In the genomic region with DNA sequence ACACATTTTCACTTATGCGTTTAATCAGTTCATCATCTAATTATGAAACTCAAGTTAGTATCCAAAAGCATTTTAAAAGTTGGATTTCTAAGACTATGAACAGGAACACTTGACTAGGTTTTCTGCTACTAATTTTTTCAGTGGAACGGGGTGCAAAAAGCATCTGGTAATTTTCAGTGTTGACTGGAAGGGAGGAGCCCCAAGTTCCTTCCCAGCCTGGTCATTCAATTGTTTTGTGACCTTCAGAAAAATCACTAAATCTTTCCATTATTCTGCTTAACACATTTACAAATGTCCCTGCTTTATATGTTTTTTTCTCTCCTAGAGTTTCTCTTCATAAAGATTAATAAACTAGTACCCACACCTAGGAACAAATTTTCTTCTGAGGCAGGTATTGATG, we compare ENCODE assay signal across 29 cellular contexts. TPM values are rescaled to one million over a fixed set of nuclear protein-coding genes. Genes with fewer than 3 reads are reported as not detected.
"Had no signal": no experiment of that assay in that cellular context is flagged by ENCODE, and none has a peak within 500 bp of the region (broad histone marks: within the 10 kb centered on the region; RNA-seq: fewer than 3 reads in every experiment).

No MANE protein-coding gene starts in this region.

- FAIRE-seq: pancreas, small intestine, urothelium cell line had no signal

- H3K27me3 ChIP-seq: neutrophil, pancreas, right lobe of liver, sigmoid colon, thyroid gland, tibial nerve, upper lobe of left lung, vagina had no signal

- H3K4me3 Mint-ChIP-seq: naive thymus-derived CD8-positive, alpha-beta T cell; natural killer cell treated with Interleukin-12 subunit alpha and Interleukin-12 subunit beta and Interleukin-15 and Interleukin-18, amount 100 ng/mL, for 72 hours; nephron progenitor cell; neural crest cell; stimulated activated memory B cell treated with anti-CD40 and anti-IgM and Interleukin-4, amounts not matched to agents 10 μg/mL and 1 μg/mL and 100 μg/mL, for 72 hours; stimulated activated naive CD8-positive, alpha-beta T cell treated with anti-CD3 and anti-CD28 coated beads, Interleukin-15, amount 100 ng/mL, for 72 hours had no signal

- H3K27ac Mint-ChIP-seq: naive thymus-derived CD8-positive, alpha-beta T cell; natural killer cell treated with Interleukin-12 subunit alpha and Interleukin-12 subunit beta and Interleukin-15 and Interleukin-18, amount 100 ng/mL, for 72 hours; nephron progenitor cell; stimulated activated memory B cell treated with anti-CD40 and anti-IgM and Interleukin-4, amounts not matched to agents 10 μg/mL and 1 μg/mL and 100 μg/mL, for 72 hours; stimulated activated naive CD8-positive, alpha-beta T cell treated with anti-CD3 and anti-CD28 coated beads, Interleukin-15, amount 100 ng/mL, for 72 hours had no signal

- H3K9me3 Mint-ChIP-seq: nephron progenitor cell; stimulated activated memory B cell treated with anti-CD40 and anti-IgM and Interleukin-4, amounts not matched to agents 10 μg/mL and 1 μg/mL and 100 μg/mL, for 72 hours had no signal

- H3K36me3 Mint-ChIP-seq: naive thymus-derived CD8-positive, alpha-beta T cell; stimulated activated memory B cell treated with anti-CD40 and anti-IgM and Interleukin-4, amounts not matched to agents 10 μg/mL and 1 μg/mL and 100 μg/mL, for 72 hours had no signal

- H3K27me3 Mint-ChIP-seq: naive thymus-derived CD8-positive, alpha-beta T cell; natural killer cell treated with Interleukin-12 subunit alpha and Interleukin-12 subunit beta and Interleukin-15 and Interleukin-18, amount 100 ng/mL, for 72 hours; stimulated activated memory B cell treated with anti-CD40 and anti-IgM and Interleukin-4, amounts not matched to agents 10 μg/mL and 1 μg/mL and 100 μg/mL, for 72 hours; stimulated activated naive CD8-positive, alpha-beta T cell treated with anti-CD3 and anti-CD28 coated beads, Interleukin-15, amount 100 ng/mL, for 72 hours had no signal

- H3K27ac ChIP-seq: neutrophil, pancreas, prostate gland, right lobe of liver, sigmoid colon, thoracic aorta, thyroid gland, tibial nerve, upper lobe of left lung, vagina had no signal

- H3K4me3 ChIP-seq: pancreas, prostate gland, right lobe of liver, sigmoid colon, thoracic aorta, thyroid gland, tibial nerve, upper lobe of left lung, vagina had no signal

- H3K36me3 ChIP-seq: neutrophil, pancreas, prostate gland, right lobe of liver, sigmoid colon, thoracic aorta, thyroid gland, tibial nerve, upper lobe of left lung, vagina had no signal

- H3K4me1 ChIP-seq: pancreas, prostate gland, right lobe of liver, sigmoid colon, thyroid gland, tibial nerve, upper lobe of left lung, vagina had no signal

- DNase-seq: naive thymus-derived CD8-positive, alpha-beta T cell; nephron progenitor cell; nucleus accumbens; pancreas; retina; right cardiac atrium; right lobe of liver; sigmoid colon; small intestine; stimulated activated CD4-positive, alpha-beta T cell treated with anti-CD3 and anti-CD28 coated beads, Interleukin-12 subunit alpha, Interleukin-12 subunit beta, amount 100 ng/mL, for 4 hours; stimulated activated CD4-positive, alpha-beta T cell treated with anti-CD3 and anti-CD28 coated beads, Interleukin-1b, Interleukin-23, amount 100 ng/mL, for 48 hours; stimulated activated CD4-positive, alpha-beta T cell treated with anti-CD3 and anti-CD28 coated beads, Interleukin-4, amount 100 ng/mL, for 1 hour; stimulated activated CD4-positive, alpha-beta T cell treated with anti-CD3 and anti-CD28 coated beads, Interleukin-4, amount 100 ng/mL, for 4 hours; stimulated activated CD8-positive, alpha-beta memory T cell treated with anti-CD3 and anti-CD28 coated beads, Interleukin-4, amount 100 ng/mL, for 48 hours; stimulated activated naive CD4-positive, alpha-beta T cell; stimulated activated naive CD8-positive, alpha-beta T cell treated with anti-CD3 and anti-CD28 coated beads, Interleukin-15, amount 100 ng/mL, for 72 hours; stimulated activated naive CD8-positive, alpha-beta T cell treated with anti-CD3 and anti-CD28 coated beads, Interleukin-15, Interleukin-2, amounts not matched to agents 100 U/mL and 50 U/mL, for 24 hours; thyroid gland; trophoblast cell; upper lobe of left lung had no signal

- ATAC-seq: naive thymus-derived CD8-positive, alpha-beta T cell; natural killer cell treated with Interleukin-12 subunit alpha and Interleukin-12 subunit beta and Interleukin-15 and Interleukin-18, amount 100 ng/mL, for 72 hours; pancreas; right cardiac atrium; right lobe of liver; stimulated activated memory B cell treated with anti-CD40 and anti-IgM and Interleukin-4, amounts not matched to agents 10 μg/mL and 1 μg/mL and 100 μg/mL, for 72 hours; stimulated activated naive CD8-positive, alpha-beta T cell treated with anti-CD3 and anti-CD28 coated beads, Interleukin-15, amount 100 ng/mL, for 72 hours; stimulated activated naive CD8-positive, alpha-beta T cell treated with anti-CD3 and anti-CD28 coated beads, Interleukin-15, Interleukin-2, amounts not matched to agents 100 U/mL and 50 U/mL, for 24 hours had no signal

- H3K9me3 ChIP-seq: neutrophil, pancreas, prostate gland, right lobe of liver, sigmoid colon, thoracic aorta, thyroid gland, tibial nerve, upper lobe of left lung, vagina had no signal

- H3K4me1 Mint-ChIP-seq: naive thymus-derived CD8-positive, alpha-beta T cell; nephron progenitor cell; neural crest cell; stimulated activated memory B cell treated with anti-CD40 and anti-IgM and Interleukin-4, amounts not matched to agents 10 μg/mL and 1 μg/mL and 100 μg/mL, for 72 hours; stimulated activated naive CD8-positive, alpha-beta T cell treated with anti-CD3 and anti-CD28 coated beads, Interleukin-15, amount 100 ng/mL, for 72 hours had no signal

RNA-seq across cellular contexts. Expression of a gene that starts 6.0 kb away (rescaled TPM):
- total RNA-seq: naive thymus-derived CD8-positive, alpha-beta T cell; natural killer cell treated with Interleukin-12 subunit alpha and Interleukin-12 subunit beta and Interleukin-15 and Interleukin-18, amount 100 ng/mL, for 72 hours had no signal
- polyA plus RNA-seq: naive thymus-derived CD8-positive, alpha-beta T cell had no signal
